ENCODE assay signal across 1 cellular context in genomic region chr12:53492830-53493609, GRCh38.
TF ChIP-seq lines count a peak whose summit lies in the region.

No MANE protein-coding gene starts in this region.

TF ChIP-seq in GM12878, 131 proteins besides CTCF, POLR2A, EP300 and RAD21 (continued from another document and continues in another):
- TF ChIP-seq, protein P1, sequence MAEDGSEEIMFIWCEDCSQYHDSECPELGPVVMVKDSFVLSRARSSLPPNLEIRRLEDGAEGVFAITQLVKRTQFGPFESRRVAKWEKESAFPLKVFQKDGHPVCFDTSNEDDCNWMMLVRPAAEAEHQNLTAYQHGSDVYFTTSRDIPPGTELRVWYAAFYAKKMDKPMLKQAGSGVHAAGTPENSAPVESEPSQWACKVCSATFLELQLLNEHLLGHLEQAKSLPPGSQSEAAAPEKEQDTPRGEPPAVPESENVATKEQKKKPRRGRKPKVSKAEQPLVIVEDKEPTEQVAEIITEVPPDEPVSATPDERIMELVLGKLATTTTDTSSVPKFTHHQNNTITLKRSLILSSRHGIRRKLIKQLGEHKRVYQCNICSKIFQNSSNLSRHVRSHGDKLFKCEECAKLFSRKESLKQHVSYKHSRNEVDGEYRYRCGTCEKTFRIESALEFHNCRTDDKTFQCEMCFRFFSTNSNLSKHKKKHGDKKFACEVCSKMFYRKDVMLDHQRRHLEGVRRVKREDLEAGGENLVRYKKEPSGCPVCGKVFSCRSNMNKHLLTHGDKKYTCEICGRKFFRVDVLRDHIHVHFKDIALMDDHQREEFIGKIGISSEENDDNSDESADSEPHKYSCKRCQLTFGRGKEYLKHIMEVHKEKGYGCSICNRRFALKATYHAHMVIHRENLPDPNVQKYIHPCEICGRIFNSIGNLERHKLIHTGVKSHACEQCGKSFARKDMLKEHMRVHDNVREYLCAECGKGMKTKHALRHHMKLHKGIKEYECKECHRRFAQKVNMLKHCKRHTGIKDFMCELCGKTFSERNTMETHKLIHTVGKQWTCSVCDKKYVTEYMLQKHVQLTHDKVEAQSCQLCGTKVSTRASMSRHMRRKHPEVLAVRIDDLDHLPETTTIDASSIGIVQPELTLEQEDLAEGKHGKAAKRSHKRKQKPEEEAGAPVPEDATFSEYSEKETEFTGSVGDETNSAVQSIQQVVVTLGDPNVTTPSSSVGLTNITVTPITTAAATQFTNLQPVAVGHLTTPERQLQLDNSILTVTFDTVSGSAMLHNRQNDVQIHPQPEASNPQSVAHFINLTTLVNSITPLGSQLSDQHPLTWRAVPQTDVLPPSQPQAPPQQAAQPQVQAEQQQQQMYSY (CRISPR knock-in tag; IDR thresholded peaks at IDR 0.05), result no peak
- TF ChIP-seq ZBTB4 (CRISPR knock-in tag; IDR thresholded peaks at IDR 0.05) (no peak), E4F1 (IDR thresholded peaks at IDR 0.05; ENCODE audit: borderline replicate concordance, partially characterized antibody) (no peak), ZSCAN29 (IDR thresholded peaks at IDR 0.05) (no peak), EGR1 (IDR thresholded peaks at IDR 0.05; ENCODE audit: borderline replicate concordance in 1 of 2, low read depth in 2 of 2, low read length in 2 of 2) (no peak), SP1 (IDR thresholded peaks at IDR 0.05; ENCODE audit: low read depth, low read length) (peak; percentile 50), PKNOX1 (IDR thresholded peaks at IDR 0.05) (no peak), IKZF1 (conservative IDR thresholded peaks at IDR 0.05) (peak; percentile 47; the same call in 1 of the 2 replicates), STAT1 (conservative IDR thresholded peaks at IDR 0.05) (no peak), RBBP5 (conservative IDR thresholded peaks at IDR 0.05) (no peak), TCF7 (IDR thresholded peaks at IDR 0.05; ENCODE audit: borderline replicate concordance) (no peak), YY1 (IDR thresholded peaks at IDR 0.05; ENCODE audit: low read depth, low read length) (no peak), NR2C1 (IDR thresholded peaks at IDR 0.05) (no peak), BHLHE40 (IDR thresholded peaks at IDR 0.05; ENCODE audit: borderline replicate concordance in 1 of 2, low read depth in 2 of 2, low read length in 1 of 2) (peak; percentile 92 to 96), MAX (IDR thresholded peaks at IDR 0.05; ENCODE audit: low read depth, low read length) (peak; percentile 92), MLLT1 (IDR thresholded peaks at IDR 0.05) (peak; percentile 40; the same call in 1 of the 2 replicates), CBX3 (IDR thresholded peaks at IDR 0.05; ENCODE audit: borderline replicate concordance, low read depth) (no peak), TAF1 (IDR thresholded peaks at IDR 0.05; ENCODE audit: borderline replicate concordance, low read depth, low read length) (no peak), CHD2 (IDR thresholded peaks at IDR 0.05; ENCODE audit: borderline replicate concordance, low read depth, low read length) (peak; percentile 35; the same call in 1 of the 2 replicates), RELA (IDR thresholded peaks at IDR 0.05; ENCODE audit: borderline replicate concordance, partially characterized antibody) (no peak), GABPA (IDR thresholded peaks at IDR 0.05; ENCODE audit: low read depth) (no peak), SIX5 (IDR thresholded peaks at IDR 0.05; ENCODE audit: low read depth, low read length, severe bottlenecking) (no peak), HDAC2 (IDR thresholded peaks at IDR 0.05) (no peak), KAT2A (conservative IDR thresholded peaks at IDR 0.05; ENCODE audit: control insufficient read depth, low read depth, low read length) (no peak), NFIC (IDR thresholded peaks at IDR 0.05; ENCODE audit: low read depth, low read length) (no peak), RFX5 (IDR thresholded peaks at IDR 0.05; ENCODE audit: low read depth, low read length) (0 out of 2 replicates have a peak, but pooled peaks have one; percentile 7), ZBTB40 (IDR thresholded peaks at IDR 0.05; ENCODE audit: borderline replicate concordance) (no peak), SMC3 (IDR thresholded peaks at IDR 0.05; ENCODE audit: borderline replicate concordance, low read length) (no peak)
- TF ChIP-seq, protein P2, sequence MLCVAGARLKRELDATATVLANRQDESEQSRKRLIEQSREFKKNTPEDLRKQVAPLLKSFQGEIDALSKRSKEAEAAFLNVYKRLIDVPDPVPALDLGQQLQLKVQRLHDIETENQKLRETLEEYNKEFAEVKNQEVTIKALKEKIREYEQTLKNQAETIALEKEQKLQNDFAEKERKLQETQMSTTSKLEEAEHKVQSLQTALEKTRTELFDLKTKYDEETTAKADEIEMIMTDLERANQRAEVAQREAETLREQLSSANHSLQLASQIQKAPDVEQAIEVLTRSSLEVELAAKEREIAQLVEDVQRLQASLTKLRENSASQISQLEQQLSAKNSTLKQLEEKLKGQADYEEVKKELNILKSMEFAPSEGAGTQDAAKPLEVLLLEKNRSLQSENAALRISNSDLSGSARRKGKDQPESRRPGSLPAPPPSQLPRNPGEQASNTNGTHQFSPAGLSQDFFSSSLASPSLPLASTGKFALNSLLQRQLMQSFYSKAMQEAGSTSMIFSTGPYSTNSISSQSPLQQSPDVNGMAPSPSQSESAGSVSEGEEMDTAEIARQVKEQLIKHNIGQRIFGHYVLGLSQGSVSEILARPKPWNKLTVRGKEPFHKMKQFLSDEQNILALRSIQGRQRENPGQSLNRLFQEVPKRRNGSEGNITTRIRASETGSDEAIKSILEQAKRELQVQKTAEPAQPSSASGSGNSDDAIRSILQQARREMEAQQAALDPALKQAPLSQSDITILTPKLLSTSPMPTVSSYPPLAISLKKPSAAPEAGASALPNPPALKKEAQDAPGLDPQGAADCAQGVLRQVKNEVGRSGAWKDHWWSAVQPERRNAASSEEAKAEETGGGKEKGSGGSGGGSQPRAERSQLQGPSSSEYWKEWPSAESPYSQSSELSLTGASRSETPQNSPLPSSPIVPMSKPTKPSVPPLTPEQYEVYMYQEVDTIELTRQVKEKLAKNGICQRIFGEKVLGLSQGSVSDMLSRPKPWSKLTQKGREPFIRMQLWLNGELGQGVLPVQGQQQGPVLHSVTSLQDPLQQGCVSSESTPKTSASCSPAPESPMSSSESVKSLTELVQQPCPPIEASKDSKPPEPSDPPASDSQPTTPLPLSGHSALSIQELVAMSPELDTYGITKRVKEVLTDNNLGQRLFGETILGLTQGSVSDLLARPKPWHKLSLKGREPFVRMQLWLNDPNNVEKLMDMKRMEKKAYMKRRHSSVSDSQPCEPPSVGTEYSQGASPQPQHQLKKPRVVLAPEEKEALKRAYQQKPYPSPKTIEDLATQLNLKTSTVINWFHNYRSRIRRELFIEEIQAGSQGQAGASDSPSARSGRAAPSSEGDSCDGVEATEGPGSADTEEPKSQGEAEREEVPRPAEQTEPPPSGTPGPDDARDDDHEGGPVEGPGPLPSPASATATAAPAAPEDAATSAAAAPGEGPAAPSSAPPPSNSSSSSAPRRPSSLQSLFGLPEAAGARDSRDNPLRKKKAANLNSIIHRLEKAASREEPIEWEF (IDR thresholded peaks at IDR 0.05; ENCODE audit: insufficient replicate concordance, low read depth, low read length), result no peak
- TF ChIP-seq, protein P3, sequence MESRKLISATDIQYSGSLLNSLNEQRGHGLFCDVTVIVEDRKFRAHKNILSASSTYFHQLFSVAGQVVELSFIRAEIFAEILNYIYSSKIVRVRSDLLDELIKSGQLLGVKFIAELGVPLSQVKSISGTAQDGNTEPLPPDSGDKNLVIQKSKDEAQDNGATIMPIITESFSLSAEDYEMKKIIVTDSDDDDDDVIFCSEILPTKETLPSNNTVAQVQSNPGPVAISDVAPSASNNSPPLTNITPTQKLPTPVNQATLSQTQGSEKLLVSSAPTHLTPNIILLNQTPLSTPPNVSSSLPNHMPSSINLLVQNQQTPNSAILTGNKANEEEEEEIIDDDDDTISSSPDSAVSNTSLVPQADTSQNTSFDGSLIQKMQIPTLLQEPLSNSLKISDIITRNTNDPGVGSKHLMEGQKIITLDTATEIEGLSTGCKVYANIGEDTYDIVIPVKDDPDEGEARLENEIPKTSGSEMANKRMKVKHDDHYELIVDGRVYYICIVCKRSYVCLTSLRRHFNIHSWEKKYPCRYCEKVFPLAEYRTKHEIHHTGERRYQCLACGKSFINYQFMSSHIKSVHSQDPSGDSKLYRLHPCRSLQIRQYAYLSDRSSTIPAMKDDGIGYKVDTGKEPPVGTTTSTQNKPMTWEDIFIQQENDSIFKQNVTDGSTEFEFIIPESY (IDR thresholded peaks at IDR 0.05), result no peak
